30 cellular contexts compared by ENCODE assay signal in the genomic region with DNA sequence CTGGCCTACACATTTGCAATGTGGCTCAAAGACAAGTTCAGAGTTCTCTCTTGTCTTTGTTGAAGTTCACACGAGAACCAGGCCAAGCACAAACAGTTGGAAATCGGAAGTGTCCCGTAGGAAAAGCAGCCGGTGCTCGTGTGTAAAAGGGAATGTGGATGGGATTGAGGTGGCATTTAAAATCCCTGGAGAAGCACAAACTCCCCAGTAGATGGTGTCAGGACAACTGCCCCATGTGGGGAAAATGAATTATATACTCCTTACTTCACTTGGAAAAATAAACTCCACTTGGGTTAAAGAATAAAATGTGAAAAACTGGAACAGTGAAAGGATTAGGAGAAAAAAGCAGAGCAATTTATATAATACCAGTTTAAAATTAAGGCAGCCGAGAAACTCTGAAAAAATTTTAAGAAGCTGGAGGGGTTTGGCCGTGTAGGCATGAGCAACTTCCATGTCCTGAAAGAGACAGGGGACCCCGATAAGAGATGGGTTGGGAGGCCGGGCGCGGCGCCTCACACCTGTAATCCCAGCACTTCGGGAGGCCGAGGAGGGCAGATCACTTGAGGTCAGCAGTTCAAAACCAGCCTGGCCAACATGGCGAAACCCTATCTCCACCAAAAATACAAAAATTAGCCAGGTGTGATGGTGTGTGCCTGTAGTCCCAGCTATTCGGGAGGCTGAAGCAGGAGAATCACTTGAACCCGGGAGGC. TPM values are rescaled to one million over a fixed set of nuclear protein-coding genes. Genes with fewer than 3 reads are reported as not detected.
A peak's percentile ranks its signal among the peaks of the same experiment; 100 is the strongest.
DNase-seq lines count a peak whose midpoint lies in the region; TF ChIP-seq lines count a peak whose summit lies in the region.
"Had no signal": no experiment of that assay in that cellular context is flagged by ENCODE, and none has a peak within 500 bp of the region (broad histone marks: within the 10 kb centered on the region; RNA-seq: fewer than 3 reads in every experiment).

No MANE protein-coding gene starts in this region.

- H3K9me3 ChIP-seq in esophagus squamous epithelium = no peaks in the 10 kb centered on the region
- H3K9me3 ChIP-seq: BLaER1 treated with 17β-estradiol and CSF1 and Interleukin-3, amounts not matched to agents 10 nM and 100 nM; breast epithelium; Caco-2; neutrophil; SJSA1; upper lobe of right lung had no signal

- H3K27ac ChIP-seq in esophagus squamous epithelium = no peak overlapping the region
- H3K27ac ChIP-seq: 22Rv1; BLaER1 treated with 17β-estradiol and CSF1 and Interleukin-3, amounts not matched to agents 10 nM and 100 nM; breast epithelium; KMS-11; neutrophil; PC-9; SJSA1; upper lobe of right lung had no signal

- H3K27ac Mint-ChIP-seq in IgD-negative memory B cell (peak overlapping the region in 2 of 3 donors; percentile 42 to 50), chondrocyte (ENCODE audit: unreplicated experiment) (no peak overlapping the region)

- no peak for TF ChIP-seq POLR2A in esophagus squamous epithelium (IDR thresholded peaks at IDR 0.05)

- H3K27me3 ChIP-seq in esophagus squamous epithelium = peaks cover 0 to 78% (median 0%) of the 10 kb centered on the region in 4 donors
- H3K27me3 ChIP-seq: neutrophil, upper lobe of right lung had no signal

- H3K4me1 ChIP-seq in esophagus squamous epithelium = no peaks in the 10 kb centered on the region
- H3K4me1 ChIP-seq: breast epithelium, Caco-2, SJSA1, upper lobe of right lung had no signal

- intact Hi-C loops in esophagus squamous epithelium (cut with DNase I) = no loop called here

- H3K4me3 ChIP-seq in retinal pigment epithelial cell (ENCODE audit: low read length) = no peak overlapping the region
- H3K4me3 ChIP-seq in esophagus squamous epithelium = no peak overlapping the region
- H3K4me3 ChIP-seq: BLaER1 treated with 17β-estradiol and CSF1 and Interleukin-3, amounts not matched to agents 10 nM and 100 nM; breast epithelium; PC-9; SJSA1; upper lobe of right lung had no signal

- no peaks in the 10 kb centered on the region for H3K36me3 ChIP-seq in esophagus squamous epithelium
- H3K36me3 ChIP-seq: breast epithelium, neutrophil, SJSA1, upper lobe of right lung had no signal

- DNase-seq in DMS 273 (lab: John Stamatoyannopoulos, UW; ENCODE audit: unreplicated experiment) (peak; percentile 59), DMS 273 treated with DMSO at 0.1 percent for 48 hours (lab: John Stamatoyannopoulos, UW) (no peak), chondrocyte (ENCODE audit: low spot score) (no peak), retinal pigment epithelial cell (ENCODE audit: low read depth) (no peak), esophagus squamous epithelium (lab: John Stamatoyannopoulos, UW) (no peak), hypothalamus (lab: John Stamatoyannopoulos, UW) (no peak), mesenteric fat pad (ENCODE audit: low spot score) (no peak)
- DNase-seq: activated CD4-positive, alpha-beta T cell treated with anti-CD3 and anti-CD28 coated beads for 48 hours; activated naive CD4-positive, alpha-beta T cell; activated T-cell treated with anti-CD3 and anti-CD28 coated beads, Interleukin-2, amount 50 U/mL, for 48 hours; Caco-2; cortex of kidney; kidney glomerular epithelial cell; NCI-H1436 treated with DMSO at 0.1 percent for 48 hours; NCI-H2107; NCI-H510A treated with DMSO at 0.1 percent for 48 hours; PC-9; small intestine; T-helper 2 cell; upper lobe of right lung had no signal

- H3K4me1 Mint-ChIP-seq in IgD-negative memory B cell (peaks cover 17 to 32% (median 20%) of the 10 kb centered on the region in 3 donors), chondrocyte (ENCODE audit: low read depth) (no peaks in the 10 kb centered on the region)

- 74 to 77% methylated on average over 13 to 15 of the region's 17 CpGs for WGBS in esophagus squamous epithelium, 2 donors

- TF ChIP-seq CTCF in chondrocyte (IDR thresholded peaks at IDR 0.05) (peak; percentile 36), retinal pigment epithelial cell (conservative IDR thresholded peaks at IDR 0.05; ENCODE audit: low read depth, low read length) (peak; percentile 20), esophagus squamous epithelium (IDR thresholded peaks at IDR 0.05) (no peak)

- H3K36me3 Mint-ChIP-seq in IgD-negative memory B cell (peaks cover 2% of the 10 kb centered on the region), chondrocyte (ENCODE audit: low read depth) (no peaks in the 10 kb centered on the region)

- H3K27me3 Mint-ChIP-seq in IgD-negative memory B cell (no peaks in the 10 kb centered on the region), chondrocyte (ENCODE audit: low read depth) (peaks cover 69% of the 10 kb centered on the region)

- H3K4me3 Mint-ChIP-seq in IgD-negative memory B cell = no peak overlapping the region
- no peak overlapping the region for H3K4me3 Mint-ChIP-seq in chondrocyte (ENCODE audit: unreplicated experiment)

- no peaks in the 10 kb centered on the region for H3K9me3 Mint-ChIP-seq in IgD-negative memory B cell
- no peaks in the 10 kb centered on the region for H3K9me3 Mint-ChIP-seq in chondrocyte (ENCODE audit: low read depth)

RNA-seq across cellular contexts. Expression of a gene that starts 28.1 kb away (rescaled TPM):
- 38.8 TPM for polyA plus RNA-seq in IgD-negative memory B cell
- total RNA-seq in chondrocyte = 0.23 TPM in 1 of 3 replicates, not detected in the others
- total RNA-seq in esophagus squamous epithelium = 1 to 10 TPM in 2 of 4 donors, under 1 TPM in 2; 0.18 to 2.7 (median 1.4) TPM
- total RNA-seq in mesenteric fat pad = 8.5 TPM
- total RNA-seq: Daoy, lung microvascular endothelial cell, pulmonary artery endothelial cell, SJSA1 had no signal

Comparison
In these comparisons a context has a peak if more than half of its experiments do, and no peak if none do; other contexts are left out.
1. CTCF ChIP-seq: peak in chondrocyte (single experiment) and retinal pigment epithelial cell (single experiment); none in esophagus squamous epithelium (0 of 6).